ENCODE assay signal across 23 cellular contexts in genomic region chr14:58026967-58027366, GRCh38.
"Had no signal": no experiment of that assay in that cellular context is flagged by ENCODE, and none has a peak within 500 bp of the region (broad histone marks: within the 10 kb centered on the region; RNA-seq: fewer than 3 reads in every experiment).

No MANE protein-coding gene starts in this region.

- ATAC-seq: left cardiac atrium; naive thymus-derived CD4-positive, alpha-beta T cell; psoas muscle; right cardiac atrium; T-helper 17 cell had no signal

- H3K27me3 ChIP-seq: ascending aorta, esophagus squamous epithelium, ovary, spleen, suprapubic skin, tibial artery had no signal

- H3K9me3 ChIP-seq: ascending aorta, esophagus squamous epithelium, ovary, psoas muscle, spleen, suprapubic skin, tibial artery had no signal

- H3K4me3 ChIP-seq: ascending aorta, esophagus squamous epithelium, ovary, psoas muscle, spleen, suprapubic skin, tibial artery had no signal

- H3K4me1 ChIP-seq: ascending aorta, psoas muscle, spleen, suprapubic skin, tibial artery had no signal

- H3K27ac ChIP-seq: ascending aorta, esophagus squamous epithelium, ovary, psoas muscle, spleen, suprapubic skin, tibial artery had no signal

- H3K36me3 ChIP-seq: esophagus squamous epithelium, ovary, spleen, suprapubic skin had no signal

- DNase-seq: activated CD4-positive, alpha-beta memory T cell treated with anti-CD3 and anti-CD28 coated beads for 36 hours; activated CD4-positive, alpha-beta T cell treated with anti-CD3 and anti-CD28 coated beads, Interleukin-2, amount 10 ng/mL, durations not matched to agents 24 days and 14 days; activated CD4-positive, CD25-positive, alpha-beta regulatory T cell treated with anti-CD3 and anti-CD28 coated beads, Interleukin-2, amount 50 U/mL, for 72 hours; activated CD8-positive, alpha-beta memory T cell treated with anti-CD3 and anti-CD28 coated beads, Interleukin-2, amount 50 U/mL, for 4 hours; activated gamma-delta T cell; activated naive CD4-positive, alpha-beta T cell treated with anti-CD3 and anti-CD28 coated beads, Interleukin-2, amount 10 ng/mL, durations not matched to agents 7 days and 5 days; activated naive CD8-positive, alpha-beta T cell treated with anti-CD3 and anti-CD28 coated beads, Interleukin-2, amount 10 ng/mL, durations not matched to agents 7 days and 5 days; activated T-cell treated with anti-CD3 and anti-CD28 coated beads, Interleukin-2, amount 50 U/mL, for 1 hour; central memory CD4-positive, alpha-beta T cell; endodermal cell; esophagus squamous epithelium; left cardiac atrium; midbrain; naive thymus-derived CD4-positive, alpha-beta T cell; ovary; psoas muscle; right cardiac atrium; spleen; stimulated activated naive CD4-positive, alpha-beta T cell; T-helper 17 cell; tibial artery had no signal
